Comparison of ENCODE assay signal across 9 cellular contexts in genomic region chr2:241734208-241734466, GRCh38. TPM values are rescaled to one million over a fixed set of nuclear protein-coding genes. Genes with fewer than 3 reads are reported as not detected.
DNase-seq lines count a peak whose midpoint lies in the region; FAIRE-seq and TF ChIP-seq lines count a peak whose summit lies in the region.
"Had no signal": no experiment of that assay in that cellular context is flagged by ENCODE, and none has a peak within 500 bp of the region (broad histone marks: within the 10 kb centered on the region; RNA-seq: fewer than 3 reads in every experiment).

No MANE protein-coding gene starts in this region.

- no peaks in the 10 kb centered on the region for H3F3A ChIP-seq in SU-DHL-6 (ENCODE audit: insufficient read depth)

- peaks cover 6% of the 10 kb centered on the region; the same call in 1 of the 2 replicates for H3K79me2 ChIP-seq in SU-DHL-6 (ENCODE audit: insufficient read depth, low read length)

- peak overlapping the region; percentile 95 for H2AFZ ChIP-seq in SU-DHL-6 (ENCODE audit: low read depth, low read length, severe bottlenecking)

- no peaks in the 10 kb centered on the region for H4K20me1 ChIP-seq in SU-DHL-6 (ENCODE audit: low read depth, low read length)

- H3K9me3 ChIP-seq in BE2C (no peaks in the 10 kb centered on the region), SU-DHL-6 (ENCODE audit: insufficient read depth, low read length) (no peaks in the 10 kb centered on the region), iPS-18c (ENCODE audit: control insufficient read depth, insufficient read depth, low read length) (no peaks in the 10 kb centered on the region), tibial artery (no peaks in the 10 kb centered on the region)

- intact Hi-C loops in tibial artery (cut with DNase I; ENCODE audit: low total_unique reads) = loop anchor here (5.0 kb wide), 1 partner anchor 47 kb away; the partner anchor contains the start of gene DTYMK

- DNase-seq in BE2C (no peak), H54 (ENCODE audit: insufficient read length, low spot score) (peak; percentile 89), tibial artery (no peak), mesenteric fat pad (ENCODE audit: low spot score) (no peak), CD1c-positive myeloid dendritic cell (ENCODE audit: extremely low spot score) (no peak), RKO (ENCODE audit: low spot score) (no peak)

- no peak for TF ChIP-seq POLR2A in H54 (IDR thresholded peaks at IDR 0.05; ENCODE audit: low read depth, low read length)

- H3K9ac ChIP-seq in SU-DHL-6 (ENCODE audit: low read length) = peak overlapping the region; percentile 86

- peak overlapping the region; percentile 68 for H3K4me2 ChIP-seq in SU-DHL-6 (ENCODE audit: low read depth, low read length, poor library complexity, severe bottlenecking)

- TF ChIP-seq CTCF in BE2C (IDR thresholded peaks at IDR 0.05; ENCODE audit: low read depth, low read length) (no peak), SU-DHL-6 (IDR thresholded peaks at IDR 0.05; ENCODE audit: insufficient read depth, low read length, poor library complexity, severe bottlenecking) (no peak), tibial artery (IDR thresholded peaks at IDR 0.05) (no peak)

- H3K27ac ChIP-seq in SU-DHL-6 (ENCODE audit: low read depth, low read length) = no peak overlapping the region
- peak overlapping the region; percentile 84 to 87 for H3K27ac ChIP-seq in tibial artery

- H3K4me1 ChIP-seq in BE2C (no peaks in the 10 kb centered on the region), tibial artery (peaks cover 0 to 17% (median 13%) of the 10 kb centered on the region in 4 donors)

- H3K9me2 ChIP-seq in SU-DHL-6 (replicated peaks; ENCODE audit: insufficient read depth, low read length) = no peaks in the 10 kb centered on the region

- no peak for FAIRE-seq in H54 (lab: Jason Lieb, UNC)

- H3K36me3 ChIP-seq in BE2C (peaks cover 4% of the 10 kb centered on the region; the same call in 1 of the 2 replicates), SU-DHL-6 (ENCODE audit: low read length) (no peaks in the 10 kb centered on the region), tibial artery (peaks cover 0 to 12% (median 0%) of the 10 kb centered on the region in 3 donors)

- H3K27me3 ChIP-seq in BE2C = no peaks in the 10 kb centered on the region
- H3K27me3 ChIP-seq in SU-DHL-6 (ENCODE audit: low read length) = no peaks in the 10 kb centered on the region
- no peaks in the 10 kb centered on the region for H3K27me3 ChIP-seq in tibial artery

- H3K4me3 ChIP-seq in BE2C (ENCODE audit: low read depth, low read length) (peak overlapping the region; percentile 45), SU-DHL-6 (ENCODE audit: insufficient read depth, low read length, poor library complexity, severe bottlenecking) (peak overlapping the region; percentile 66), iPS-18c (ENCODE audit: insufficient read depth, low read depth, low read length) (peak overlapping the region; percentile 51), tibial artery (peak overlapping the region; percentile 95 to 96)

RNA-seq across cellular contexts. Expression of gene D2HGDH, which starts 0.3 kb away (rescaled TPM):
- 42.2 TPM for polyA plus RNA-seq in BE2C (2012; ENCODE audit: insufficient read depth, insufficient read length, low read depth)
- total RNA-seq in mesenteric fat pad = 27.0 TPM

RNA-seq across cellular contexts. Expression of gene ING5, which starts 32.3 kb away (rescaled TPM):
- polyA plus RNA-seq in BE2C (2012; ENCODE audit: insufficient read depth, insufficient read length, low read depth) = 58.2 TPM
- total RNA-seq in mesenteric fat pad = 29.1 TPM

RNA-seq across cellular contexts. Expression of gene GAL3ST2, which starts 42.5 kb away (rescaled TPM):
- 4.8 TPM for polyA plus RNA-seq in BE2C (2012; ENCODE audit: insufficient read depth, insufficient read length, low read depth)
- total RNA-seq in mesenteric fat pad = not detected
- total RNA-seq: myocyte had no signal

RNA-seq across cellular contexts. Expression of gene DTYMK, which starts 47.5 kb away (rescaled TPM):
- polyA plus RNA-seq in BE2C (2012; ENCODE audit: insufficient read depth, insufficient read length, low read depth) = 71.9 TPM
- 22.1 TPM for total RNA-seq in mesenteric fat pad

Comparison
In these comparisons a context has a peak if more than half of its experiments do, and no peak if none do; other contexts are left out.
1. H3K4me3 ChIP-seq: peak in every context shown above with its lines; median percentile 96 in tibial artery; 66 in SU-DHL-6; 51 in iPS-18c; 45 in BE2C.